10 cellular contexts compared by ENCODE assay signal in the genomic region with DNA sequence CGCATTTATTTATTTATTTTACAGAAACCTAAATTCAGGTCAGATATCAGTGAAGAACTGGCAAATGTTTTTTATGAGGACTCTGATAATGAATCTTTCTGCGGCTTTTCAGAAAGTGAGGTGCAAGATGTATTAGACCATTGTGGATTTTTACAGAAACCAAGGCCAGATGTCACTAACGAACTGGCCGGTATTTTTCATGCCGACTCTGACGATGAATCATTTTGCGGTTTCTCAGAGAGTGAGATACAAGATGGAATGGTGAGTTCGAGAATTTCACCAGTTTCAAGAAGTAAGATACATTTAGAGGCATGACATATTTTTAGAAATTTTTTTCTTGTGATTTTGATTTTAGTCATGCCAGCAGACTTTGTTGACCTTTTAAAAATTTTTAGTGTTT. TPM values are rescaled to one million over a fixed set of nuclear protein-coding genes. Genes with fewer than 3 reads are reported as not detected.
A peak's percentile ranks its signal among the peaks of the same experiment; 100 is the strongest.
DNase-seq lines count a peak whose midpoint lies in the region; ATAC-seq and TF ChIP-seq lines count a peak whose summit lies in the region.
"Had no signal": no experiment of that assay in that cellular context is flagged by ENCODE, and none has a peak within 500 bp of the region (broad histone marks: within the 10 kb centered on the region; RNA-seq: fewer than 3 reads in every experiment).

No MANE protein-coding gene starts in this region.

- peak overlapping the region in 1 of 2 donors; percentile 73 for H3K27ac Mint-ChIP-seq in effector memory CD8-positive, alpha-beta T cell

- peaks cover 2 to 10% of the 10 kb centered on the region in 2 donors for H3K4me1 ChIP-seq in gastrocnemius medialis

- no peaks in the 10 kb centered on the region for H3K36me3 ChIP-seq in gastrocnemius medialis

- no peak for TF ChIP-seq POLR2A in gastrocnemius medialis (IDR thresholded peaks at IDR 0.05)

- H3K27me3 ChIP-seq in gastrocnemius medialis = peaks cover 0 to 3% (median 0%) of the 10 kb centered on the region in 3 donors

- in situ Hi-C loops in GM13976 (cut with MboI; ENCODE audit: low sequenced_read_pairs, unreplicated experiment) = no loop called here
- in situ Hi-C loops in ACHN (cut with HindIII; ENCODE audit: low pct_ligation_motif_present, low pct_unique_long_range_greater_than_20kb, low sequenced_read_pairs) = no loop called here
- in situ Hi-C loops in gastrocnemius medialis (cut with MboI; ENCODE audit: low sequenced_read_pairs in 4 of 4) = loop anchor here in 3 of 4 donors (10.0 to 25.0 kb wide), 2 partner anchors 384 to 397 kb away; no protein-coding TSS in a partner anchor

- no peaks in the 10 kb centered on the region for H3K9me3 Mint-ChIP-seq in effector memory CD8-positive, alpha-beta T cell

- ATAC-seq in HG02798 (IDR thresholded peaks at IDR 0.05; ENCODE audit: poor library complexity, unreplicated experiment) (peak; percentile 85), HG03135 (IDR thresholded peaks at IDR 0.05; ENCODE audit: unreplicated experiment) (no peak), gastrocnemius medialis (no peak)
- ATAC-seq in effector memory CD8-positive, alpha-beta T cell (replicated peaks) = peak; percentile 61

- DNase-seq in GM13976 (ENCODE audit: low spot score) = peak; percentile 72
- DNase-seq in NOMO-1 treated with dmso at 0.1 percent for 144 hours (lab: John Stamatoyannopoulos, UW; ENCODE audit: unreplicated experiment) = peak; percentile 56
- DNase-seq in effector memory CD8-positive, alpha-beta T cell = no peak
- DNase-seq in NCI-H2107 (lab: John Stamatoyannopoulos, UW) = no peak
- no peak for DNase-seq in ACHN
- no peak for DNase-seq in gastrocnemius medialis
- DNase-seq: hypothalamus, substantia nigra had no signal

- peaks cover 28 to 36% of the 10 kb centered on the region in 2 donors for H3K27me3 Mint-ChIP-seq in effector memory CD8-positive, alpha-beta T cell

- no peaks in the 10 kb centered on the region for H3K9me3 ChIP-seq in gastrocnemius medialis

- H3K36me3 Mint-ChIP-seq in effector memory CD8-positive, alpha-beta T cell (ENCODE audit: insufficient read depth) = no peaks in the 10 kb centered on the region

- no peak for TF ChIP-seq CTCF in GM13976 (IDR thresholded peaks at IDR 0.05; ENCODE audit: borderline replicate concordance, control extremely low read depth, extremely low read depth, insufficient read depth, missing control alignments)
- TF ChIP-seq CTCF in gastrocnemius medialis (IDR thresholded peaks at IDR 0.05 in 4 of 5, conservative IDR thresholded peaks at IDR 0.05 in 1 of 5) = no peak

- H3K4me3 Mint-ChIP-seq in effector memory CD8-positive, alpha-beta T cell = peak overlapping the region in 1 of 2 donors; percentile 68

- H3K4me1 Mint-ChIP-seq in effector memory CD8-positive, alpha-beta T cell (ENCODE audit: low read depth in 2 of 2) = peaks cover 15 to 33% of the 10 kb centered on the region in 2 donors

- intact Hi-C loops in gastrocnemius medialis (cut with DNase I; ENCODE audit: low total_unique reads) = no loop called here

- H3K27ac ChIP-seq in gastrocnemius medialis = no peak overlapping the region

- no peak overlapping the region for H3K4me3 ChIP-seq in gastrocnemius medialis

RNA-seq across cellular contexts. Expression of a gene that starts 4.6 kb away (rescaled TPM):
- 1 to 10 TPM in 3 of 4 donors, not detected in 1; 1.1 to 3.3 (median 1.4) TPM for total RNA-seq in gastrocnemius medialis

Comparison
In these comparisons a context has a peak if more than half of its experiments do, and no peak if none do; other contexts are left out.
1. DNase-seq: peak in GM13976 (single experiment) and NOMO-1 treated with dmso at 0.1 percent for 144 hours (single experiment); none in effector memory CD8-positive, alpha-beta T cell (0 of 3), NCI-H2107 (single experiment), ACHN (single experiment) and gastrocnemius medialis (0 of 2).
2. ATAC-seq: peak in HG02798 (single experiment) and effector memory CD8-positive, alpha-beta T cell (single experiment); none in HG03135 (single experiment) and gastrocnemius medialis (0 of 2).
3. in situ Hi-C loops: an anchor here in gastrocnemius medialis (10.0 to 25.0 kb wide); none called in GM13976 and ACHN.